ENCODE assay signal across 8 cellular contexts in the genomic region with DNA sequence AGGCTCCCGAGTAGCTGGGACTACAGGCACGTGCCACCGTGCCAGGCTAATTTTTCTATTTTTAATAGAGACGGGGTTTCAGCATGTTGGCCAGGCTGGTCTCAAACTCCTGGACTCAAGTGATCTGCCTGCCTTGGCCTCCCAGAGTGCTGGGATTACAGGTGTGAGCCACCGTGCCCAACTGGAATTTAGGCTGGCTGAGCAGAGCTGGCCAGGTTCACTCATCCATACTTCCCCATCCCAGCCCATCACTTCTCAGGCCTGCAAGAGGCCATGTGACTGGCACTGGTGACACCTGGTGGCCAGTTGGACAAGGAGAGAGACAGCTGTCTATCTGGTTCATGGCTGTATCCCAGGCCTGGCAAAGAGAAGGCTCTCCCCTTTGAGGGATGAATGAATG.
DNase-seq lines count a peak whose midpoint lies in the region; ATAC-seq and TF ChIP-seq lines count a peak whose summit lies in the region.
"Not testable (repeated sequence)": the region's sequence is repeated elsewhere in the genome, so short reads cannot be mapped to it uniquely, and the experiment has no call there.

No MANE protein-coding gene starts in this region.

- H3K27ac Mint-ChIP-seq in activated naive CD4-positive, alpha-beta T cell treated with anti-CD3 and anti-CD28 coated beads, Interleukin-2, amount 50 U/mL, for 24 hours, result peak overlapping the region; percentile 52

- not testable (repeated sequence) for H3K27me3 Mint-ChIP-seq in activated naive CD4-positive, alpha-beta T cell treated with anti-CD3 and anti-CD28 coated beads, Interleukin-2, amount 50 U/mL, for 24 hours

- H3K4me3 ChIP-seq in neutrophil (ENCODE audit: low read depth in 1 of 2, low read length in 1 of 2), result not testable (repeated sequence)

- not testable (repeated sequence) for H3K36me3 Mint-ChIP-seq in activated naive CD4-positive, alpha-beta T cell treated with anti-CD3 and anti-CD28 coated beads, Interleukin-2, amount 50 U/mL, for 24 hours

- ATAC-seq in HG02678 (IDR thresholded peaks at IDR 0.05; ENCODE audit: unreplicated experiment), result peak; percentile 39
- peak; percentile 71 for ATAC-seq in stimulated activated naive CD8-positive, alpha-beta T cell treated with anti-CD3 and anti-CD28 coated beads, Interleukin-15, Interleukin-2, amounts not matched to agents 100 U/mL and 50 U/mL, for 24 hours

- not testable (repeated sequence) for H3K27ac ChIP-seq in neutrophil

- not testable (repeated sequence) for H3K9me3 ChIP-seq in neutrophil

- H3K9me3 Mint-ChIP-seq in activated naive CD4-positive, alpha-beta T cell treated with anti-CD3 and anti-CD28 coated beads, Interleukin-2, amount 50 U/mL, for 24 hours, result not testable (repeated sequence)

- H3K27me3 ChIP-seq in neutrophil, result not testable (repeated sequence)

- peak; percentile 62 for TF ChIP-seq CTCF in neutrophil (IDR thresholded peaks at IDR 0.05)

- H3K4me3 Mint-ChIP-seq in activated naive CD4-positive, alpha-beta T cell treated with anti-CD3 and anti-CD28 coated beads, Interleukin-2, amount 50 U/mL, for 24 hours, result not testable (repeated sequence)

- DNase-seq in EH (ENCODE audit: low read depth), result peak; percentile 85
- peak; percentile 86 for DNase-seq in NCI-H2029 (lab: John Stamatoyannopoulos, UW)
- peak; percentile 53 to 82 (median 67) for DNase-seq in T-helper 1 cell
- DNase-seq in foreskin melanocyte, result peak; percentile 52
- DNase-seq in stimulated activated naive CD8-positive, alpha-beta T cell treated with anti-CD3 and anti-CD28 coated beads, Interleukin-15, Interleukin-2, amounts not matched to agents 100 U/mL and 50 U/mL, for 24 hours, result peak; percentile 82

- H3K4me1 Mint-ChIP-seq in activated naive CD4-positive, alpha-beta T cell treated with anti-CD3 and anti-CD28 coated beads, Interleukin-2, amount 50 U/mL, for 24 hours, result peaks cover 44% of the 10 kb centered on the region

- not testable (repeated sequence) for H3K36me3 ChIP-seq in neutrophil

- peaks cover 9 to 13% of the 10 kb centered on the region in 2 experiments for H3K4me1 ChIP-seq in neutrophil (ENCODE audit: control insufficient read depth in 1 of 2, insufficient read depth in 1 of 2, low read depth in 1 of 2, low read length in 1 of 2)
